1 cellular context compared by ENCODE assay signal in genomic region chr16:1964506-1965471, GRCh38.
TF ChIP-seq lines count a peak whose summit lies in the region.

RPS2 (minus strand) TSS chr16:1964826; CDS start chr16:1964625, 201 bp downstream.

TF ChIP-seq in HEK293, 187 proteins besides CTCF, POLR2A, EP300 and RAD21 (continued from another document and continues in another):
- no peak for TF ChIP-seq ZNF621 (tag by site-specific recombination; IDR thresholded peaks at IDR 0.05)
- no peak for TF ChIP-seq ZNF658 (tag by site-specific recombination; IDR thresholded peaks at IDR 0.05)
- TF ChIP-seq ZNF510 (tag by site-specific recombination; IDR thresholded peaks at IDR 0.05; ENCODE audit: insufficient replicate concordance) = no peak
- no peak for TF ChIP-seq ZNF560 (tag by site-specific recombination; IDR thresholded peaks at IDR 0.05; ENCODE audit: borderline replicate concordance)
- TF ChIP-seq ZNF148 (tag by site-specific recombination; IDR thresholded peaks at IDR 0.05; ENCODE audit: borderline replicate concordance) = 0 out of 2 replicates have a peak, but pooled peaks have one; percentile 43
- TF ChIP-seq SP3 (tag by site-specific recombination; IDR thresholded peaks at IDR 0.05) = peak; percentile 94
- TF ChIP-seq PRDM6 (tag by site-specific recombination; IDR thresholded peaks at IDR 0.05) = no peak
- no peak for TF ChIP-seq ZNF544 (tag by site-specific recombination; IDR thresholded peaks at IDR 0.05)
- no peak for TF ChIP-seq ZNF112 (tag by site-specific recombination; IDR thresholded peaks at IDR 0.05)
- no peak for TF ChIP-seq ZNF433 (tag by site-specific recombination; IDR thresholded peaks at IDR 0.05; ENCODE audit: low read depth)
- TF ChIP-seq ZNF223 (tag by site-specific recombination; IDR thresholded peaks at IDR 0.05) = no peak
- 0 out of 2 replicates have a peak, but pooled peaks have one; percentile 21 for TF ChIP-seq KLF7 (tag by site-specific recombination; IDR thresholded peaks at IDR 0.05; ENCODE audit: borderline replicate concordance)
- TF ChIP-seq ZSCAN30 (tag by site-specific recombination; IDR thresholded peaks at IDR 0.05) = peak; percentile 94
- no peak for TF ChIP-seq ZNF214 (tag by site-specific recombination; IDR thresholded peaks at IDR 0.05; ENCODE audit: borderline replicate concordance)
- 0 out of 2 replicates have a peak, but pooled peaks have one; percentile 41 for TF ChIP-seq ZNF610 (tag by site-specific recombination; IDR thresholded peaks at IDR 0.05; ENCODE audit: borderline replicate concordance)
- TF ChIP-seq KLF9 (tag by site-specific recombination; IDR thresholded peaks at IDR 0.05; ENCODE audit: low read depth) = peak; percentile 69
- peak; percentile 85 for TF ChIP-seq ZNF501 (tag by site-specific recombination; IDR thresholded peaks at IDR 0.05)
- TF ChIP-seq ZNF366 (tag by site-specific recombination; conservative IDR thresholded peaks at IDR 0.05) = peak; percentile 88
- no peak for TF ChIP-seq ZNF146 (tag by site-specific recombination; IDR thresholded peaks at IDR 0.05)
- TF ChIP-seq ZNF48 (tag by site-specific recombination; IDR thresholded peaks at IDR 0.05) = no peak
- TF ChIP-seq EGR2 (tag by site-specific recombination; IDR thresholded peaks at IDR 0.05; ENCODE audit: low read depth) = peak; percentile 85
- TF ChIP-seq ZIC2 (tag by site-specific recombination; IDR thresholded peaks at IDR 0.05) = 0 out of 2 replicates have a peak, but pooled peaks have one; percentile 35
- TF ChIP-seq ZNF791 (tag by site-specific recombination; IDR thresholded peaks at IDR 0.05) = no peak
- 0 out of 2 replicates have a peak, but pooled peaks have one; percentile 12 for TF ChIP-seq ZNF18 (tag by site-specific recombination; IDR thresholded peaks at IDR 0.05)
- no peak for TF ChIP-seq ZNF558 (tag by site-specific recombination; IDR thresholded peaks at IDR 0.05)
- TF ChIP-seq ZNF600 (tag by site-specific recombination; IDR thresholded peaks at IDR 0.05) = peak; percentile 25; the same call in 1 of the 2 replicates
- peak; percentile 24; the same call in 1 of the 2 replicates for TF ChIP-seq ZNF623 (tag by site-specific recombination; IDR thresholded peaks at IDR 0.05)
- TF ChIP-seq ZNF16 (tag by site-specific recombination; IDR thresholded peaks at IDR 0.05; ENCODE audit: low read depth) = no peak
- no peak for TF ChIP-seq TRIM28 (IDR thresholded peaks at IDR 0.05; ENCODE audit: borderline replicate concordance, low read length)
- TF ChIP-seq ZNF280D (tag by site-specific recombination; IDR thresholded peaks at IDR 0.05) = no peak
- no peak for TF ChIP-seq ZNF274 (IDR thresholded peaks at IDR 0.05; ENCODE audit: low read length)
- TF ChIP-seq ZNF274 (tag by site-specific recombination; IDR thresholded peaks at IDR 0.05; ENCODE audit: borderline replicate concordance) = no peak
- no peak for TF ChIP-seq ZNF138 (tag by site-specific recombination; IDR thresholded peaks at IDR 0.05; ENCODE audit: borderline replicate concordance)
- peak; percentile 39 for TF ChIP-seq KLF1 (tag by site-specific recombination; IDR thresholded peaks at IDR 0.05)
- TF ChIP-seq SP2 (tag by site-specific recombination; IDR thresholded peaks at IDR 0.05) = peak; percentile 93
- no peak for TF ChIP-seq ZNF155 (tag by site-specific recombination; IDR thresholded peaks at IDR 0.05)
- TF ChIP-seq ZNF10 (tag by site-specific recombination; IDR thresholded peaks at IDR 0.05) = no peak
- TF ChIP-seq ZNF488 (tag by site-specific recombination; IDR thresholded peaks at IDR 0.05) = no peak
- peak; percentile 64; the same call in 1 of the 2 replicates for TF ChIP-seq GLI4 (tag by site-specific recombination; IDR thresholded peaks at IDR 0.05)
- TF ChIP-seq ZNF266 (tag by site-specific recombination; IDR thresholded peaks at IDR 0.05; ENCODE audit: low read depth) = no peak
- no peak for TF ChIP-seq ZNF514 (tag by site-specific recombination; IDR thresholded peaks at IDR 0.05)
- TF ChIP-seq ZNF157 (tag by site-specific recombination; IDR thresholded peaks at IDR 0.05) = no peak
- TF ChIP-seq PRDM1 (tag by site-specific recombination; IDR thresholded peaks at IDR 0.05) = no peak
- no peak for TF ChIP-seq PRDM4 (tag by site-specific recombination; IDR thresholded peaks at IDR 0.05)
- TF ChIP-seq YY1 (tag by site-specific recombination; IDR thresholded peaks at IDR 0.05) = peak; percentile 83
- peak; percentile 10; the same call in 1 of the 2 replicates for TF ChIP-seq ZNF449 (tag by site-specific recombination; IDR thresholded peaks at IDR 0.05)
- no peak for TF ChIP-seq HOXC10 (CRISPR knock-in tag; IDR thresholded peaks at IDR 0.05)
- TF ChIP-seq ZSCAN16 (tag by site-specific recombination; IDR thresholded peaks at IDR 0.05) = no peak
- no peak for TF ChIP-seq MZF1 (tag by site-specific recombination; IDR thresholded peaks at IDR 0.05; ENCODE audit: borderline replicate concordance)
- TF ChIP-seq ZNF521 (tag by site-specific recombination; IDR thresholded peaks at IDR 0.05) = no peak
- TF ChIP-seq ZNF133 (tag by site-specific recombination; IDR thresholded peaks at IDR 0.05) = no peak
- TF ChIP-seq ZBTB20 (tag by site-specific recombination; IDR thresholded peaks at IDR 0.05) = peak; percentile 98
